Comparison of ENCODE assay signal across 19 cellular contexts in genomic region chr7:144452064-144452463, GRCh38. TPM values are rescaled to one million over a fixed set of nuclear protein-coding genes. Genes with fewer than 3 reads are reported as not detected.
DNase-seq lines count a peak whose midpoint lies in the region; ATAC-seq, FAIRE-seq and TF ChIP-seq lines count a peak whose summit lies in the region.
"Had no signal": no experiment of that assay in that cellular context is flagged by ENCODE, and none has a peak within 500 bp of the region (broad histone marks: within the 10 kb centered on the region; RNA-seq: fewer than 3 reads in every experiment).

No MANE protein-coding gene starts in this region.

- no peaks in the 10 kb centered on the region for H3K27me3 Mint-ChIP-seq in HFFc6 (ENCODE audit: insufficient read depth)

- H3K36me3 ChIP-seq in WERI-Rb-1 (no peaks in the 10 kb centered on the region), MG63 (no peaks in the 10 kb centered on the region)
- H3K36me3 ChIP-seq: ascending aorta had no signal

- H3K9me3 Mint-ChIP-seq in HFFc6: peaks cover 10% of the 10 kb centered on the region

- H3K9me3 ChIP-seq in WERI-Rb-1 (ENCODE audit: severe bottlenecking): no peaks in the 10 kb centered on the region
- H3K9me3 ChIP-seq in MG63: no peaks in the 10 kb centered on the region
- H3K9me3 ChIP-seq: ascending aorta had no signal

- no peaks in the 10 kb centered on the region for H3K27me3 ChIP-seq in WERI-Rb-1 (ENCODE audit: insufficient read depth, low read depth, severe bottlenecking)
- no peaks in the 10 kb centered on the region for H3K27me3 ChIP-seq in MG63
- H3K27me3 ChIP-seq: ascending aorta had no signal

- H3K4me3 Mint-ChIP-seq in HFFc6: no peak overlapping the region

- H3K36me3 Mint-ChIP-seq in HFFc6 (ENCODE audit: low read depth): no peaks in the 10 kb centered on the region

- no peak for TF ChIP-seq CTCF in HFFc6 (IDR thresholded peaks at IDR 0.05)
- TF ChIP-seq CTCF in WERI-Rb-1 (IDR thresholded peaks at IDR 0.05; ENCODE audit: low read depth, low read length): no peak

- no peaks in the 10 kb centered on the region for H3K4me1 Mint-ChIP-seq in HFFc6 (ENCODE audit: low read depth)

- H3K4me3 ChIP-seq in WERI-Rb-1 (ENCODE audit: low read depth, low read length) (no peak overlapping the region), MG63 (no peak overlapping the region)
- H3K4me3 ChIP-seq: ascending aorta, GM23248, smooth muscle cell had no signal

- DNase-seq in GM18507 (ENCODE audit: extremely low spot score, insufficient read length, low read depth) (no peak), HPDE6-E6E7 (ENCODE audit: extremely low spot score) (peak; percentile 5), HFFc6 (no peak), WERI-Rb-1 (no peak), substantia nigra (lab: John Stamatoyannopoulos, UW) (no peak), MG63 (no peak)
- DNase-seq: activated CD8-positive, alpha-beta memory T cell treated with anti-CD3 and anti-CD28 coated beads for 24 hours; activated gamma-delta T cell; GM23248; kidney; NCI-H1105 treated with DMSO at 0.1 percent for 48 hours; NCI-H226 had no signal

- no peak overlapping the region for H3K27ac Mint-ChIP-seq in HFFc6

- peak; percentile 66 for FAIRE-seq in GM18507 (lab: Jason Lieb, UNC)
- FAIRE-seq: G401.6, kidney had no signal

- H3K27ac ChIP-seq in WERI-Rb-1 (no peak overlapping the region), substantia nigra (ENCODE audit: low read depth, low read length, poor library complexity, severe bottlenecking) (no peak overlapping the region)
- H3K27ac ChIP-seq: ascending aorta, GM23248 had no signal

- peak; percentile 49 for ATAC-seq in GM21367 (IDR thresholded peaks at IDR 0.05; ENCODE audit: unreplicated experiment)
- peak; percentile 88 for ATAC-seq in HG02973 (IDR thresholded peaks at IDR 0.05; ENCODE audit: unreplicated experiment)
- ATAC-seq: esophagus mucosa had no signal

RNA-seq across cellular contexts. Expression of gene NOBOX, which starts 48.6 kb away (rescaled TPM):
- total RNA-seq in HFFc6 (2021; fragmentation: NEBNext Ultra II Directional; extraction: Animal tissue kit (Norgen Biotek cat#: 25700)): not detected
- not detected in 2 replicates for total RNA-seq in MG63 (2014; rRNA removed; shearing (Covaris generic); ENCODE audit: low replicate concordance)
- total RNA-seq: ascending aorta, esophagus mucosa, GM23248, kidney, osteoblast, smooth muscle cell had no signal
